In genomic region chr1:220176540-220176939, GRCh38 we compare ENCODE assay signal across 15 cellular contexts.
A peak's percentile ranks its signal among the peaks of the same experiment; 100 is the strongest.
DNase-seq lines count a peak whose midpoint lies in the region; ATAC-seq and TF ChIP-seq lines count a peak whose summit lies in the region.
"Had no signal": no experiment of that assay in that cellular context is flagged by ENCODE, and none has a peak within 500 bp of the region (broad histone marks: within the 10 kb centered on the region; RNA-seq: fewer than 3 reads in every experiment).

No MANE protein-coding gene starts in this region.

- H2AFZ ChIP-seq in IMR-90 (replicated peaks; ENCODE audit: low read length, poor library complexity) = peak overlapping the region; percentile 7

- no peak overlapping the region for H3K23ac ChIP-seq in IMR-90 (ENCODE audit: low read depth, low read length)

- no peak overlapping the region for H3K4me3 Mint-ChIP-seq in CD8-positive, alpha-beta T cell
- no peak overlapping the region for H3K4me3 Mint-ChIP-seq in central memory CD8-positive, alpha-beta T cell
- no peak overlapping the region for H3K4me3 Mint-ChIP-seq in stimulated activated naive B cell treated with anti-CD40 and anti-IgM and Interleukin-4, amounts not matched to agents 10 μg/mL and 1 μg/mL and 100 μg/mL, for 72 hours
- no peak overlapping the region for H3K4me3 Mint-ChIP-seq in activated naive CD4-positive, alpha-beta T cell treated with anti-CD3 and anti-CD28 coated beads, Interleukin-2, amount 10 ng/mL, durations not matched to agents 7 days and 5 days
- H3K4me3 Mint-ChIP-seq: B cell, IgD-negative memory B cell had no signal

- no peak overlapping the region for H2BK20ac ChIP-seq in IMR-90 (ENCODE audit: low read depth, low read length)

- H3K4me1 Mint-ChIP-seq in CD8-positive, alpha-beta T cell (ENCODE audit: low read depth) = peaks cover 3% of the 10 kb centered on the region
- peaks cover 25% of the 10 kb centered on the region for H3K4me1 Mint-ChIP-seq in central memory CD8-positive, alpha-beta T cell
- H3K4me1 Mint-ChIP-seq in stimulated activated naive B cell treated with anti-CD40 and anti-IgM and Interleukin-4, amounts not matched to agents 10 μg/mL and 1 μg/mL and 100 μg/mL, for 72 hours = peaks cover 12 to 25% of the 10 kb centered on the region in 2 donors
- H3K4me1 Mint-ChIP-seq in activated naive CD4-positive, alpha-beta T cell treated with anti-CD3 and anti-CD28 coated beads, Interleukin-2, amount 10 ng/mL, durations not matched to agents 7 days and 5 days = no peaks in the 10 kb centered on the region
- H3K4me1 Mint-ChIP-seq: B cell had no signal

- peaks cover 84% of the 10 kb centered on the region for H3K36me3 Mint-ChIP-seq in CD8-positive, alpha-beta T cell
- H3K36me3 Mint-ChIP-seq in central memory CD8-positive, alpha-beta T cell (ENCODE audit: insufficient read depth) = peaks cover 50% of the 10 kb centered on the region
- peaks cover 62 to 76% of the 10 kb centered on the region in 2 donors for H3K36me3 Mint-ChIP-seq in stimulated activated naive B cell treated with anti-CD40 and anti-IgM and Interleukin-4, amounts not matched to agents 10 μg/mL and 1 μg/mL and 100 μg/mL, for 72 hours
- peaks cover 58% of the 10 kb centered on the region for H3K36me3 Mint-ChIP-seq in activated naive CD4-positive, alpha-beta T cell treated with anti-CD3 and anti-CD28 coated beads, Interleukin-2, amount 10 ng/mL, durations not matched to agents 7 days and 5 days

- no peak overlapping the region for H3K27ac ChIP-seq in CD8-positive, alpha-beta T cell (ENCODE audit: low read depth, low read length)
- H3K27ac ChIP-seq in IMR-90 (ENCODE audit: insufficient read depth, low read length) (no peak overlapping the region), breast epithelium (no peak overlapping the region)
- H3K27ac ChIP-seq: KMS-11 had no signal

- no peak overlapping the region for H3K4me2 ChIP-seq in IMR-90 (ENCODE audit: low read depth, low read length)
- H3K4me2 ChIP-seq: KMS-11 had no signal

- H3K4me1 ChIP-seq in CD8-positive, alpha-beta T cell (ENCODE audit: insufficient read depth, low read length) = no peaks in the 10 kb centered on the region
- H3K4me1 ChIP-seq in IMR-90 (ENCODE audit: control insufficient read depth, insufficient read depth, low read length) (no peaks in the 10 kb centered on the region), breast epithelium (no peaks in the 10 kb centered on the region)

- no peak overlapping the region for H3K56ac ChIP-seq in IMR-90 (ENCODE audit: extremely low read depth, insufficient read depth, low read length)

- no peak for TF ChIP-seq RAD21 in IMR-90 (IDR thresholded peaks at IDR 0.05; ENCODE audit: low read length)

- in situ Hi-C loops in IMR-90 (cut with MboI; ENCODE audit: low sequenced_read_pairs) = no loop called here

- DNase-seq in CD8-positive, alpha-beta T cell = no peak
- DNase-seq in IMR-90 = no peak
- no peak for DNase-seq in central memory CD8-positive, alpha-beta T cell (ENCODE audit: low spot score in 2 of 2)
- DNase-seq in stimulated activated naive B cell treated with anti-CD40 and anti-IgM and Interleukin-4, amounts not matched to agents 10 μg/mL and 1 μg/mL and 100 μg/mL, for 72 hours = no peak
- no peak for DNase-seq in breast epithelium (ENCODE audit: low spot score in 2 of 2)
- DNase-seq in activated naive CD4-positive, alpha-beta T cell treated with anti-CD3 and anti-CD28 coated beads, Interleukin-2, amount 10 ng/mL, durations not matched to agents 7 days and 5 days = no peak
- DNase-seq: C1 segment of cervical spinal cord; CD4-positive, alpha-beta memory T cell; COR-L47; DND-41; GF-D8 had no signal

- ATAC-seq in CD8-positive, alpha-beta T cell = no peak
- ATAC-seq in IMR-90 (ENCODE audit: low read depth) = no peak
- no peak for ATAC-seq in central memory CD8-positive, alpha-beta T cell (replicated peaks; ENCODE audit: extremely low read depth, poor library complexity, severe bottlenecking)
- no peak for ATAC-seq in stimulated activated naive B cell treated with anti-CD40 and anti-IgM and Interleukin-4, amounts not matched to agents 10 μg/mL and 1 μg/mL and 100 μg/mL, for 72 hours (replicated peaks)
- ATAC-seq in GM21786 (IDR thresholded peaks at IDR 0.05; ENCODE audit: unreplicated experiment) = no peak

- intact Hi-C loops in CD8-positive, alpha-beta T cell (cut with DNase I, micrococcal nuclease) = no loop called here
- intact Hi-C loops in IMR-90 (cut with micrococcal nuclease) (no loop called here), breast epithelium (cut with DNase I; ENCODE audit: low total_unique reads) (no loop called here)

- H2BK120ac ChIP-seq in IMR-90 (ENCODE audit: low read depth, low read length) = no peak overlapping the region

- H4K5ac ChIP-seq in IMR-90 (ENCODE audit: low read depth, low read length) = no peak overlapping the region

- no peak overlapping the region for H4K91ac ChIP-seq in IMR-90 (ENCODE audit: insufficient read depth, low read depth, low read length)

- dilution Hi-C loops in IMR-90 (cut with HindIII; ENCODE audit: low sequenced_read_pairs, unreplicated experiment) = no loop called here

- no peaks in the 10 kb centered on the region for H3K9me3 ChIP-seq in CD8-positive, alpha-beta T cell (ENCODE audit: low read length)
- H3K9me3 ChIP-seq in IMR-90 (ENCODE audit: control insufficient read depth, insufficient read depth, low read length) (no peaks in the 10 kb centered on the region), breast epithelium (no peaks in the 10 kb centered on the region)

- no peak for TF ChIP-seq CTCF in CD8-positive, alpha-beta T cell (IDR thresholded peaks at IDR 0.05)
- no peak for TF ChIP-seq CTCF in IMR-90 (conservative IDR thresholded peaks at IDR 0.05; ENCODE audit: low read depth, low read length)
- no peak for TF ChIP-seq CTCF in breast epithelium (IDR thresholded peaks at IDR 0.05)

- no TSS peak for BruUV-seq in IMR-90 (replicated peaks; lab: Mats Ljungman, UMichigan)

- peaks cover 9% of the 10 kb centered on the region; the same call in 1 of the 2 replicates for H3K9me1 ChIP-seq in IMR-90 (ENCODE audit: insufficient read depth, low read length)

- TF ChIP-seq POLR2A in IMR-90 (IDR thresholded peaks at IDR 0.05; ENCODE audit: low read depth, low read length) (no peak), breast epithelium (IDR thresholded peaks at IDR 0.05) (no peak)

- no peaks in the 10 kb centered on the region for H3K9me3 Mint-ChIP-seq in CD8-positive, alpha-beta T cell
- no peaks in the 10 kb centered on the region for H3K9me3 Mint-ChIP-seq in central memory CD8-positive, alpha-beta T cell
- H3K9me3 Mint-ChIP-seq in stimulated activated naive B cell treated with anti-CD40 and anti-IgM and Interleukin-4, amounts not matched to agents 10 μg/mL and 1 μg/mL and 100 μg/mL, for 72 hours = peaks cover 0 to 3% of the 10 kb centered on the region in 2 donors
- H3K9me3 Mint-ChIP-seq in activated naive CD4-positive, alpha-beta T cell treated with anti-CD3 and anti-CD28 coated beads, Interleukin-2, amount 10 ng/mL, durations not matched to agents 7 days and 5 days = no peaks in the 10 kb centered on the region
- H3K9me3 Mint-ChIP-seq: IgD-negative memory B cell had no signal

- WGBS in IMR-90 (ENCODE audit: extremely low coverage in 2 of 2, insufficient read length in 1 of 2), 2 experiments = no CpG with 5 or more reads among the region's 1 CpG

- peaks cover 6% of the 10 kb centered on the region for H4K20me1 ChIP-seq in IMR-90 (ENCODE audit: insufficient read depth, low read length)

- POLR2A ChIA-PET in CD8-positive, alpha-beta T cell (lab: Charles Lee) = no interaction called here
- POLR2A ChIA-PET in IMR-90 (lab: Charles Lee; ENCODE audit: unreplicated experiment) = no interaction called here

- H3K14ac ChIP-seq in IMR-90 (replicated peaks; ENCODE audit: low read depth, low read length) = no peak overlapping the region

- H2AK5ac ChIP-seq in IMR-90 (ENCODE audit: low read depth, low read length) = no peak overlapping the region

- H3K27me3 ChIP-seq in CD8-positive, alpha-beta T cell (ENCODE audit: insufficient read depth, low read length) = no peaks in the 10 kb centered on the region
- H3K27me3 ChIP-seq in IMR-90 (ENCODE audit: control insufficient read depth, insufficient read depth, low read length) (no peaks in the 10 kb centered on the region), breast epithelium (no peaks in the 10 kb centered on the region)

- no peak overlapping the region for H2AK9ac ChIP-seq in IMR-90 (replicated peaks; ENCODE audit: low read depth, low read length, poor library complexity)

- H3K36me3 ChIP-seq in CD8-positive, alpha-beta T cell (ENCODE audit: insufficient read depth, low read length) = peaks cover 15% of the 10 kb centered on the region
- H3K36me3 ChIP-seq in IMR-90 (ENCODE audit: control insufficient read depth, insufficient read depth, low read length) (peaks cover 21% of the 10 kb centered on the region), breast epithelium (peaks cover 7% of the 10 kb centered on the region)

- no peak overlapping the region for H3K18ac ChIP-seq in IMR-90 (ENCODE audit: low read depth, low read length)

- H3K9ac ChIP-seq in IMR-90 (ENCODE audit: low read depth, low read length) = no peak overlapping the region
- H3K9ac ChIP-seq: KMS-11 had no signal

- no peak overlapping the region for H3K4ac ChIP-seq in IMR-90 (ENCODE audit: low read depth, low read length)

- CTCF ChIA-PET in CD8-positive, alpha-beta T cell (lab: Charles Lee) = interaction anchor here (0.7 to 1.0 kb wide), 2 partner anchors 11 to 19 kb away, joined by 3 read pairs; no protein-coding TSS in a partner anchor
- CTCF ChIA-PET in IMR-90 (lab: Yijun Ruan, JAX) = interaction anchor here (0.7 kb wide), 1 partner anchor 22 kb away, joined by 3 read pairs; no protein-coding TSS in a partner anchor
- CTCF ChIA-PET in activated naive CD4-positive, alpha-beta T cell treated with anti-CD3 and anti-CD28 coated beads, Interleukin-2, amount 10 ng/mL, durations not matched to agents 7 days and 5 days (lab: Charles Lee) = interaction anchor here (1.1 kb wide), 1 partner anchor 25 kb away, joined by 5 read pairs; no protein-coding TSS in a partner anchor

- H3K4me3 ChIP-seq in CD8-positive, alpha-beta T cell (ENCODE audit: low read depth, low read length) = no peak overlapping the region
- no peak overlapping the region for H3K4me3 ChIP-seq in IMR-90 (ENCODE audit: insufficient read depth, low read depth, low read length)
- H3K4me3 ChIP-seq in breast epithelium = no peak overlapping the region

- H2BK5ac ChIP-seq in IMR-90 (ENCODE audit: low read depth, low read length, poor library complexity, severe bottlenecking) = no peak overlapping the region

- peak overlapping the region; percentile 52 for H3K27ac Mint-ChIP-seq in CD8-positive, alpha-beta T cell
- H3K27ac Mint-ChIP-seq in central memory CD8-positive, alpha-beta T cell (ENCODE audit: low read depth) = peak overlapping the region; percentile 51
- H3K27ac Mint-ChIP-seq in stimulated activated naive B cell treated with anti-CD40 and anti-IgM and Interleukin-4, amounts not matched to agents 10 μg/mL and 1 μg/mL and 100 μg/mL, for 72 hours = peak overlapping the region; percentile 6
- H3K27ac Mint-ChIP-seq in activated naive CD4-positive, alpha-beta T cell treated with anti-CD3 and anti-CD28 coated beads, Interleukin-2, amount 10 ng/mL, durations not matched to agents 7 days and 5 days = no peak overlapping the region
- H3K27ac Mint-ChIP-seq: B cell had no signal

- H3K79me1 ChIP-seq in IMR-90 (ENCODE audit: low read depth in 1 of 2, low read length in 2 of 2) = peaks cover 0 to 14% of the 10 kb centered on the region in 2 experiments; a peak in 3 of 4 replicates

- H2BK15ac ChIP-seq in IMR-90 (ENCODE audit: low read depth, low read length) = no peak overlapping the region

- no peaks in the 10 kb centered on the region for H3K27me3 Mint-ChIP-seq in CD8-positive, alpha-beta T cell (ENCODE audit: low read depth)
- H3K27me3 Mint-ChIP-seq in central memory CD8-positive, alpha-beta T cell = no peaks in the 10 kb centered on the region
- no peaks in the 10 kb centered on the region for H3K27me3 Mint-ChIP-seq in stimulated activated naive B cell treated with anti-CD40 and anti-IgM and Interleukin-4, amounts not matched to agents 10 μg/mL and 1 μg/mL and 100 μg/mL, for 72 hours
- no peaks in the 10 kb centered on the region for H3K27me3 Mint-ChIP-seq in activated naive CD4-positive, alpha-beta T cell treated with anti-CD3 and anti-CD28 coated beads, Interleukin-2, amount 10 ng/mL, durations not matched to agents 7 days and 5 days
- H3K27me3 Mint-ChIP-seq: B cell; CD4-positive, alpha-beta memory T cell; IgD-negative memory B cell had no signal

- H4K8ac ChIP-seq in IMR-90 (ENCODE audit: low read depth in 2 of 2, low read length in 2 of 2) = no peak overlapping the region
